Comparison of ENCODE assay signal across 10 cellular contexts in genomic region chr15:71278989-71279756, GRCh38.
DNase-seq lines count a peak whose midpoint lies in the region; ATAC-seq, FAIRE-seq and TF ChIP-seq lines count a peak whose summit lies in the region.
"Had no signal": no experiment of that assay in that cellular context is flagged by ENCODE, and none has a peak within 500 bp of the region (broad histone marks: within the 10 kb centered on the region; RNA-seq: fewer than 3 reads in every experiment).

No MANE protein-coding gene starts in this region.

- H3K79me2 ChIP-seq in HepG2 (ENCODE audit: insufficient read depth, low read length) = no peaks in the 10 kb centered on the region

- no peak overlapping the region for H3K4me3 ChIP-seq in AG04449 (ENCODE audit: low read depth, low read length)
- H3K4me3 ChIP-seq in adrenal gland = peak overlapping the region in 1 of 4 donors; percentile 4
- no peak overlapping the region; a peak in 1 of 6 replicates for H3K4me3 ChIP-seq in HepG2 (replicated peaks in 1 of 3; ENCODE audit: insufficient read depth in 1 of 3, low read depth in 2 of 3, low read length in 3 of 3)
- H3K4me3 ChIP-seq: SJCRH30 had no signal

- BruUV-seq in HepG2 (replicated peaks; lab: Mats Ljungman, UMichigan) = no TSS peak

- in situ Hi-C loops in HepG2 (cut with HindIII; ENCODE audit: extremely low pct_ligation_motif_present, low pct_unique_long_range_greater_than_20kb) = no loop called here

- TF ChIP-seq POLR2A in adrenal gland (IDR thresholded peaks at IDR 0.05) = peak in 1 of 2 donors; percentile 23
- no peak for TF ChIP-seq POLR2A in HepG2 (IDR thresholded peaks at IDR 0.05; ENCODE audit: insufficient read depth in 1 of 2, low read depth in 2 of 2, low read length in 2 of 2)
- TF ChIP-seq POLR2A in GM12892 (IDR thresholded peaks at IDR 0.05; ENCODE audit: low read depth, low read length) = no peak

- 25 to 32% (median 31%) methylated on average over 14 to 15 of the region's 15 CpGs for WGBS in adrenal gland, 4 donors
- WGBS in HepG2 (ENCODE audit: low lambda C conversion rate) = 11% methylated on average over 15 of the region's 15 CpGs

- no peaks in the 10 kb centered on the region for H3K9me3 ChIP-seq in adrenal gland (replicated peaks in 1 of 3)
- H3K9me3 ChIP-seq in HepG2 (ENCODE audit: low read length) = no peaks in the 10 kb centered on the region
- H3K9me3 ChIP-seq: SJCRH30 had no signal

- H3K36me3 ChIP-seq in adrenal gland (replicated peaks in 1 of 2) (no peaks in the 10 kb centered on the region), HepG2 (replicated peaks in 1 of 2; ENCODE audit: control insufficient read depth in 1 of 2, insufficient read depth in 2 of 2, low read length in 2 of 2) (no peaks in the 10 kb centered on the region)
- H3K36me3 ChIP-seq: SJCRH30 had no signal

- intact Hi-C loops in adrenal gland (cut with DNase I) (no loop called here), HepG2 (cut with micrococcal nuclease; ENCODE audit: unreplicated experiment) (no loop called here)

- no peak for TF ChIP-seq CTCF in AG04449 (IDR thresholded peaks at IDR 0.05; ENCODE audit: insufficient read depth, low read length, missing control alignments)
- no peak for TF ChIP-seq CTCF in adrenal gland (IDR thresholded peaks at IDR 0.05)
- TF ChIP-seq CTCF in HepG2 (CRISPR knock-in tag; IDR thresholded peaks at IDR 0.05) = no peak

- POLR2A ChIA-PET in AG04449 (lab: Yijun Ruan, JAX) (interaction anchor here (0.7 kb wide), 1 partner anchor 16 kb away, joined by 8 read pairs; no protein-coding TSS in a partner anchor), HepG2 (lab: Yijun Ruan, JAX) (no interaction called here)

- H3K9ac ChIP-seq in HepG2 (ENCODE audit: insufficient read depth, low read depth, low read length) = no peak overlapping the region

- no peaks in the 10 kb centered on the region for H3K27me3 ChIP-seq in adrenal gland
- H3K27me3 ChIP-seq in HepG2 (ENCODE audit: control insufficient read depth in 1 of 2, insufficient read depth in 2 of 2, low read length in 2 of 2) = no peaks in the 10 kb centered on the region; a peak in 1 of 5 replicates
- H3K27me3 ChIP-seq: SJCRH30 had no signal

- no peaks in the 10 kb centered on the region for H4K20me1 ChIP-seq in HepG2 (ENCODE audit: insufficient read depth, low read length)

- TF ChIP-seq EP300 in HepG2 (IDR thresholded peaks at IDR 0.05; ENCODE audit: low read depth in 2 of 2, low read length in 2 of 2) (0 out of 4 replicates have a peak, but pooled peaks of 1 of the 2 experiments have one; percentile 18), HepG2 (CRISPR knock-in tag; IDR thresholded peaks at IDR 0.05; ENCODE audit: borderline replicate concordance) (no peak)

- peak; percentile 43 for FAIRE-seq in HepG2 (lab: Jason Lieb, UNC)
- FAIRE-seq in GM12892 (lab: Jason Lieb, UNC) = no peak

- no peak for TF ChIP-seq RAD21 in HepG2 (CRISPR knock-in tag; IDR thresholded peaks at IDR 0.05)

- H3K4me2 ChIP-seq in HepG2 (ENCODE audit: low read depth, low read length) = no peak overlapping the region

- CTCF ChIA-PET in AG04449 (lab: Yijun Ruan, JAX) = interaction anchor here (0.6 to 1.4 kb wide), 4 partner anchors 11 to 304 kb away, joined by 3 to 4 read pairs (median 3); no protein-coding TSS in a partner anchor
- CTCF ChIA-PET in HepG2 (lab: Yijun Ruan, JAX; ENCODE audit: low intra/inter-chr PET ratio, low total read pairs) = no interaction called here

- DNase-seq in AG04449 (ENCODE audit: low read depth, low spot score) = peak; percentile 90
- peak; percentile 96 for DNase-seq in NCI-H1105 treated with DMSO at 0.1 percent for 48 hours (lab: John Stamatoyannopoulos, UW)
- peak; percentile 48 to 85 (median 79) for DNase-seq in adrenal gland
- peak; percentile 72 for DNase-seq in HepG2 (ENCODE audit: low spot score)
- no peak for DNase-seq in dedifferentiated amniotic fluid mesenchymal stem cell (ENCODE audit: extremely low spot score)
- no peak for DNase-seq in GM12892 (ENCODE audit: insufficient read length)
- DNase-seq in activated CD4-positive, alpha-beta T cell treated with anti-CD3 and anti-CD28 coated beads, Interleukin-2, amount 50 U/mL, for 48 hours = no peak
- DNase-seq: DND-41 had no signal

- H3K4me1 ChIP-seq in adrenal gland (replicated peaks in 1 of 2) = peaks cover 9 to 28% of the 10 kb centered on the region in 2 donors
- H3K4me1 ChIP-seq in HepG2 (ENCODE audit: insufficient read depth, low read length) = peaks cover 16% of the 10 kb centered on the region

- ATAC-seq in HepG2 = peak; percentile 62
- ATAC-seq in GM21825 (IDR thresholded peaks at IDR 0.05; ENCODE audit: unreplicated experiment) = no peak

- no peak overlapping the region for H2AFZ ChIP-seq in HepG2 (ENCODE audit: low read length)

- H3K27ac ChIP-seq in adrenal gland (peak overlapping the region; percentile 27 to 89 (median 76)), HepG2 (ENCODE audit: extremely low read length, insufficient read depth, low read length) (no peak overlapping the region)
- H3K27ac ChIP-seq: SJCRH30 had no signal

TF ChIP-seq in HepG2, 621 proteins besides CTCF, POLR2A, EP300 and RAD21 (continues in another document):
- TF ChIP-seq, protein P1, sequence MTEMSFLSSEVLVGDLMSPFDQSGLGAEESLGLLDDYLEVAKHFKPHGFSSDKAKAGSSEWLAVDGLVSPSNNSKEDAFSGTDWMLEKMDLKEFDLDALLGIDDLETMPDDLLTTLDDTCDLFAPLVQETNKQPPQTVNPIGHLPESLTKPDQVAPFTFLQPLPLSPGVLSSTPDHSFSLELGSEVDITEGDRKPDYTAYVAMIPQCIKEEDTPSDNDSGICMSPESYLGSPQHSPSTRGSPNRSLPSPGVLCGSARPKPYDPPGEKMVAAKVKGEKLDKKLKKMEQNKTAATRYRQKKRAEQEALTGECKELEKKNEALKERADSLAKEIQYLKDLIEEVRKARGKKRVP (CRISPR knock-in tag; IDR thresholded peaks at IDR 0.05) = peak in 1 of 2 experiments; percentile 26; a peak in 1 of 4 replicates
- TF ChIP-seq ARNTL (CRISPR knock-in tag; IDR thresholded peaks at IDR 0.05) = no peak
- TF ChIP-seq E2F1 (CRISPR knock-in tag; IDR thresholded peaks at IDR 0.05) = 0 out of 2 replicates have a peak, but pooled peaks have one; percentile 36
- TF ChIP-seq, protein P2, sequence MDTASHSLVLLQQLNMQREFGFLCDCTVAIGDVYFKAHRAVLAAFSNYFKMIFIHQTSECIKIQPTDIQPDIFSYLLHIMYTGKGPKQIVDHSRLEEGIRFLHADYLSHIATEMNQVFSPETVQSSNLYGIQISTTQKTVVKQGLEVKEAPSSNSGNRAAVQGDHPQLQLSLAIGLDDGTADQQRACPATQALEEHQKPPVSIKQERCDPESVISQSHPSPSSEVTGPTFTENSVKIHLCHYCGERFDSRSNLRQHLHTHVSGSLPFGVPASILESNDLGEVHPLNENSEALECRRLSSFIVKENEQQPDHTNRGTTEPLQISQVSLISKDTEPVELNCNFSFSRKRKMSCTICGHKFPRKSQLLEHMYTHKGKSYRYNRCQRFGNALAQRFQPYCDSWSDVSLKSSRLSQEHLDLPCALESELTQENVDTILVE (CRISPR knock-in tag; IDR thresholded peaks at IDR 0.05) = no peak
- TF ChIP-seq FOXP1 (IDR thresholded peaks at IDR 0.05) = no peak
- TF ChIP-seq FOXP1 (CRISPR knock-in tag; IDR thresholded peaks at IDR 0.05) = 0 out of 2 replicates have a peak, but pooled peaks have one; percentile 5
- TF ChIP-seq, protein P3, sequence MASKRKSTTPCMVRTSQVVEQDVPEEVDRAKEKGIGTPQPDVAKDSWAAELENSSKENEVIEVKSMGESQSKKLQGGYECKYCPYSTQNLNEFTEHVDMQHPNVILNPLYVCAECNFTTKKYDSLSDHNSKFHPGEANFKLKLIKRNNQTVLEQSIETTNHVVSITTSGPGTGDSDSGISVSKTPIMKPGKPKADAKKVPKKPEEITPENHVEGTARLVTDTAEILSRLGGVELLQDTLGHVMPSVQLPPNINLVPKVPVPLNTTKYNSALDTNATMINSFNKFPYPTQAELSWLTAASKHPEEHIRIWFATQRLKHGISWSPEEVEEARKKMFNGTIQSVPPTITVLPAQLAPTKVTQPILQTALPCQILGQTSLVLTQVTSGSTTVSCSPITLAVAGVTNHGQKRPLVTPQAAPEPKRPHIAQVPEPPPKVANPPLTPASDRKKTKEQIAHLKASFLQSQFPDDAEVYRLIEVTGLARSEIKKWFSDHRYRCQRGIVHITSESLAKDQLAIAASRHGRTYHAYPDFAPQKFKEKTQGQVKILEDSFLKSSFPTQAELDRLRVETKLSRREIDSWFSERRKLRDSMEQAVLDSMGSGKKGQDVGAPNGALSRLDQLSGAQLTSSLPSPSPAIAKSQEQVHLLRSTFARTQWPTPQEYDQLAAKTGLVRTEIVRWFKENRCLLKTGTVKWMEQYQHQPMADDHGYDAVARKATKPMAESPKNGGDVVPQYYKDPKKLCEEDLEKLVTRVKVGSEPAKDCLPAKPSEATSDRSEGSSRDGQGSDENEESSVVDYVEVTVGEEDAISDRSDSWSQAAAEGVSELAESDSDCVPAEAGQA (IDR thresholded peaks at IDR 0.05; ENCODE audit: low read depth) = no peak
- TF ChIP-seq, protein P3 (CRISPR knock-in tag; IDR thresholded peaks at IDR 0.05; ENCODE audit: borderline replicate concordance) = no peak

Comparison
In these comparisons a context has a peak if more than half of its experiments do, and no peak if none do; other contexts are left out.
1. DNase-seq: peak in AG04449 (single experiment), NCI-H1105 treated with DMSO at 0.1 percent for 48 hours (single experiment), adrenal gland (7 of 7) and HepG2 (single experiment); none in dedifferentiated amniotic fluid mesenchymal stem cell (single experiment), GM12892 (single experiment) and activated CD4-positive, alpha-beta T cell treated with anti-CD3 and anti-CD28 coated beads, Interleukin-2, amount 50 U/mL, for 48 hours (0 of 2).